ENCODE assay signal across 10 cellular contexts in genomic region chr4:155403886-155404285, GRCh38. TPM values are rescaled to one million over a fixed set of nuclear protein-coding genes. Genes with fewer than 3 reads are reported as not detected.
DNase-seq lines count a peak whose midpoint lies in the region; ATAC-seq, FAIRE-seq and TF ChIP-seq lines count a peak whose summit lies in the region.
"Had no signal": no experiment of that assay in that cellular context is flagged by ENCODE, and none has a peak within 500 bp of the region (broad histone marks: within the 10 kb centered on the region; RNA-seq: fewer than 3 reads in every experiment).

No MANE protein-coding gene starts in this region.

- TF ChIP-seq CTCF in PC-3 (conservative IDR thresholded peaks at IDR 0.05; ENCODE audit: low read depth, low read length) (peak; percentile 68), fibroblast of villous mesenchyme (IDR thresholded peaks at IDR 0.05; ENCODE audit: insufficient read depth, low read depth, low read length) (peak; percentile 29), type B pancreatic cell (conservative IDR thresholded peaks at IDR 0.05) (peak; percentile 69)

- H3K9me3 ChIP-seq in PC-3 (ENCODE audit: low read length), result no peaks in the 10 kb centered on the region
- H3K9me3 ChIP-seq: SJSA1 had no signal

- H3K27ac ChIP-seq in PC-3 (ENCODE audit: low read length), result no peak overlapping the region
- H3K27ac ChIP-seq: SJSA1 had no signal

- no peaks in the 10 kb centered on the region for H4K20me1 ChIP-seq in PC-3 (ENCODE audit: low read length)

- H3K9me3 Mint-ChIP-seq in type B pancreatic cell, result no peaks in the 10 kb centered on the region

- H3K27me3 ChIP-seq in PC-3 (ENCODE audit: low read length), result no peaks in the 10 kb centered on the region
- H3K27me3 ChIP-seq: SJSA1 had no signal

- H3K79me2 ChIP-seq in PC-3 (ENCODE audit: low read length), result no peaks in the 10 kb centered on the region

- no peak overlapping the region for H3K27ac Mint-ChIP-seq in type B pancreatic cell

- H3K4me3 ChIP-seq in PC-3 (ENCODE audit: low read length) (no peak overlapping the region), fibroblast of villous mesenchyme (ENCODE audit: low read depth, low read length) (no peak overlapping the region)
- H3K4me3 ChIP-seq: SJSA1 had no signal

- no peaks in the 10 kb centered on the region for H3K36me3 ChIP-seq in PC-3 (ENCODE audit: low read depth, low read length)
- H3K36me3 ChIP-seq: SJSA1 had no signal

- intact Hi-C loops in PC-3 (cut with micrococcal nuclease), result loop anchor here (1.0 kb wide), 3 partner anchors 38 to 548 kb away; no protein-coding TSS in a partner anchor

- H3K4me1 Mint-ChIP-seq in type B pancreatic cell (ENCODE audit: unreplicated experiment), result peaks cover 12% of the 10 kb centered on the region

- ATAC-seq in PC-3 (peak; percentile 73), HG03196 (IDR thresholded peaks at IDR 0.05; ENCODE audit: unreplicated experiment) (no peak)

- CTCF ChIA-PET in PC-3 (lab: Charles Lee), result interaction anchor here (0.6 to 1.4 kb wide), 3 partner anchors 225 to 383 kb away, joined by 3 read pairs; no protein-coding TSS in a partner anchor

- peaks cover 7% of the 10 kb centered on the region for H3K4me1 ChIP-seq in PC-3 (ENCODE audit: insufficient read depth, low read length)
- H3K4me1 ChIP-seq: SJSA1 had no signal

- no peak overlapping the region for H3K9ac ChIP-seq in PC-3 (ENCODE audit: low read length)

- no TSS peak for BruUV-seq in PC-3 (replicated peaks; lab: Mats Ljungman, UMichigan)

- H3K36me3 Mint-ChIP-seq in type B pancreatic cell, result no peaks in the 10 kb centered on the region

- H3F3A ChIP-seq in PC-3 (ENCODE audit: low read length, unreplicated experiment), result no peaks in the 10 kb centered on the region

- H3K9me2 ChIP-seq in PC-3 (replicated peaks; ENCODE audit: low read length), result no peaks in the 10 kb centered on the region

- DNase-seq in NCI-H510A treated with DMSO at 0.1 percent for 48 hours (lab: John Stamatoyannopoulos, UW) (peak; percentile 19), NCI-H510A (lab: John Stamatoyannopoulos, UW) (no peak), PC-3 (peak; percentile 71), fibroblast of villous mesenchyme (ENCODE audit: low read depth) (peak; percentile 54), type B pancreatic cell (ENCODE audit: extremely low spot score, unreplicated experiment) (no peak), HK-2 (ENCODE audit: unreplicated experiment) (no peak), RCC 7860 (ENCODE audit: low spot score) (no peak)
- DNase-seq: left cardiac atrium had no signal

- no peaks in the 10 kb centered on the region for H3K27me3 Mint-ChIP-seq in type B pancreatic cell

- no peak overlapping the region for H3K4me3 Mint-ChIP-seq in type B pancreatic cell

- no peak overlapping the region for H2AFZ ChIP-seq in PC-3 (ENCODE audit: low read length)

- POLR2A ChIA-PET in PC-3 (lab: Charles Lee; ENCODE audit: unreplicated experiment), result no interaction called here

- H3K4me2 ChIP-seq in PC-3 (ENCODE audit: low read length), result no peak overlapping the region

- FAIRE-seq in RCC 7860 (lab: Jason Lieb, UNC), result no peak

RNA-seq across cellular contexts. Expression of gene MAP9, which starts 27.1 kb away (rescaled TPM):
- total RNA-seq in PC-3 (2014; rRNA removed) (3.6 and 10.6 TPM in 2 replicates), fibroblast of villous mesenchyme (11.3 and 17.7 TPM in 2 replicates), type B pancreatic cell (ENCODE audit: low replicate concordance) (16.8 and 22.1 TPM in 2 replicates)

Comparison
In these comparisons a context has a peak if more than half of its experiments do, and no peak if none do; other contexts are left out.
1. DNase-seq: peak in NCI-H510A treated with DMSO at 0.1 percent for 48 hours (single experiment), PC-3 (single experiment) and fibroblast of villous mesenchyme (single experiment); none in NCI-H510A (single experiment), type B pancreatic cell (single experiment), HK-2 (single experiment) and RCC 7860 (single experiment).
2. Peak in every context shown above with its lines, with median percentiles within 50 percentile points of each other: CTCF ChIP-seq.